20 cellular contexts compared by ENCODE assay signal in the genomic region with DNA sequence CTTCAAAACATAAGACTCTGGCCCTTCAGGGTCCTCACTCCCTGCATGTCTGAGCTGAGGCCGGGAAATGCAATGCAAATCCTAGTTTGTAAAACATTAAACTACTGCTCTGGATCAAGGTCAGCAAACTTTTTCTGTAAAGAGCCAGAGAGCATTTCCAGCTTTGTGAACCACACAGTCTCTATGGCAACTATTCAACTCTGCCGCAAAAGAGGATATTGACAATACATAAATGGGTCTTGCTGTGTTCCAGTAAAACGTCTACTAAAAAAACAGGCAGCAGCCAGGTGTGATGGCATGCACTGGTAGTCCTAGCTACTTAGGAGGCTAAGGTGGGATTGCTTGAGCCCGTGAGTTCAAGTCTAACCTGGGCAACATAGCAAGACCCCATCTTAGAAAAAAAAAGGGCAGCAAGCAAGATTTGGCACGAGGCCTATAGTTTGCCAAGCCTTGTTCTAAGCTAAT. TPM values are rescaled to one million over a fixed set of nuclear protein-coding genes. Genes with fewer than 3 reads are reported as not detected.
DNase-seq lines count a peak whose midpoint lies in the region; ATAC-seq and TF ChIP-seq lines count a peak whose summit lies in the region.
"Had no signal": no experiment of that assay in that cellular context is flagged by ENCODE, and none has a peak within 500 bp of the region (broad histone marks: within the 10 kb centered on the region; RNA-seq: fewer than 3 reads in every experiment).

No MANE protein-coding gene starts in this region.

- H3K4me1 Mint-ChIP-seq in activated naive CD8-positive, alpha-beta T cell (ENCODE audit: low read depth), result peaks cover 70% of the 10 kb centered on the region
- H3K4me1 Mint-ChIP-seq in activated naive CD8-positive, alpha-beta T cell treated with anti-CD3 and anti-CD28 coated beads for 36 hours, result peaks cover 52% of the 10 kb centered on the region

- H3K4me3 Mint-ChIP-seq in activated naive CD8-positive, alpha-beta T cell, result no peak overlapping the region
- no peak overlapping the region for H3K4me3 Mint-ChIP-seq in activated naive CD8-positive, alpha-beta T cell treated with anti-CD3 and anti-CD28 coated beads for 36 hours
- H3K4me3 Mint-ChIP-seq: dendritic cell treated with granulocyte-macrophage colony-stimulating factor and Interleukin-4, amounts not matched to agents 40 ng/mL and 50 ng/mL, for 4 days; memory B cell; naive B cell had no signal

- 24 to 37% methylated on average over 5 of the region's 5 CpGs for WGBS in body of pancreas, 2 donors
- 76 to 82% methylated on average over 5 of the region's 5 CpGs for WGBS in lung, 2 donors

- DNase-seq in activated naive CD8-positive, alpha-beta T cell treated with anti-CD3 and anti-CD28 coated beads for 36 hours, result no peak
- DNase-seq in body of pancreas, result peak; percentile 56 to 86 (median 64)
- peak; percentile 26 for DNase-seq in lung (ENCODE audit: low spot score)
- DNase-seq in MG63, result no peak
- no peak for DNase-seq in NCI-H510A treated with DMSO at 0.1 percent for 48 hours (lab: John Stamatoyannopoulos, UW)
- no peak for DNase-seq in foreskin keratinocyte
- DNase-seq: DMS79 treated with DMSO at 0.1 percent for 48 hours; GOT3; naive B cell; NCI-H1694; NCI-H2227 treated with DMSO at 0.1 percent for 48 hours; NCI-H82; Right ventricle myocardium superior; stimulated activated CD4-positive, alpha-beta T cell treated with anti-CD3 and anti-CD28 coated beads, Interleukin-1b, Interleukin-23, amount 100 ng/mL, for 48 hours; stimulated activated naive CD4-positive, alpha-beta T cell treated with Interleukin-2 at 50 U/mL for 16 hours; tibial artery had no signal

- H3K36me3 Mint-ChIP-seq in activated naive CD8-positive, alpha-beta T cell, result peaks cover 19% of the 10 kb centered on the region
- peaks cover 61% of the 10 kb centered on the region for H3K36me3 Mint-ChIP-seq in activated naive CD8-positive, alpha-beta T cell treated with anti-CD3 and anti-CD28 coated beads for 36 hours

- H3K27ac ChIP-seq in body of pancreas (peak overlapping the region; percentile 52 to 70 (median 63)), lung (ENCODE audit: low read depth in 1 of 2, low read length in 1 of 2) (no peak overlapping the region), foreskin keratinocyte (no peak overlapping the region)
- H3K27ac ChIP-seq: tibial artery had no signal

- H3K27me3 ChIP-seq in body of pancreas, result no peaks in the 10 kb centered on the region
- no peaks in the 10 kb centered on the region for H3K27me3 ChIP-seq in lung (ENCODE audit: control insufficient read depth, insufficient read depth)
- H3K27me3 ChIP-seq in MG63, result no peaks in the 10 kb centered on the region
- H3K27me3 ChIP-seq in foreskin keratinocyte, result no peaks in the 10 kb centered on the region
- H3K27me3 ChIP-seq: tibial artery had no signal

- H3K9me3 Mint-ChIP-seq in activated naive CD8-positive, alpha-beta T cell (ENCODE audit: low read depth), result no peaks in the 10 kb centered on the region
- H3K9me3 Mint-ChIP-seq in activated naive CD8-positive, alpha-beta T cell treated with anti-CD3 and anti-CD28 coated beads for 36 hours, result no peaks in the 10 kb centered on the region
- H3K9me3 Mint-ChIP-seq: dendritic cell treated with granulocyte-macrophage colony-stimulating factor and Interleukin-4, amounts not matched to agents 40 ng/mL and 50 ng/mL, for 4 days; memory B cell; naive B cell had no signal

- intact Hi-C loops in body of pancreas (cut with DNase I), result no loop called here

- TF ChIP-seq POLR2A in body of pancreas (IDR thresholded peaks at IDR 0.05), result no peak

- H3K27me3 Mint-ChIP-seq in activated naive CD8-positive, alpha-beta T cell, result no peaks in the 10 kb centered on the region
- no peaks in the 10 kb centered on the region for H3K27me3 Mint-ChIP-seq in activated naive CD8-positive, alpha-beta T cell treated with anti-CD3 and anti-CD28 coated beads for 36 hours
- H3K27me3 Mint-ChIP-seq: dendritic cell treated with granulocyte-macrophage colony-stimulating factor and Interleukin-4, amounts not matched to agents 40 ng/mL and 50 ng/mL, for 4 days; memory B cell; naive B cell had no signal

- peaks cover 66% of the 10 kb centered on the region for H3K4me1 ChIP-seq in body of pancreas
- peaks cover 3 to 4% of the 10 kb centered on the region in 2 donors for H3K4me1 ChIP-seq in lung (ENCODE audit: control insufficient read depth in 2 of 2, insufficient read depth in 2 of 2, low read length in 2 of 2)
- peaks cover 17% of the 10 kb centered on the region for H3K4me1 ChIP-seq in foreskin keratinocyte

- no peaks in the 10 kb centered on the region for H3K9me3 ChIP-seq in body of pancreas
- peaks cover 0 to 2% of the 10 kb centered on the region in 2 donors for H3K9me3 ChIP-seq in lung (ENCODE audit: control insufficient read depth in 2 of 2, insufficient read depth in 1 of 2, low read length in 1 of 2)
- H3K9me3 ChIP-seq in MG63, result no peaks in the 10 kb centered on the region
- H3K9me3 ChIP-seq: tibial artery had no signal

- H3K4me3 ChIP-seq in body of pancreas, result no peak overlapping the region
- H3K4me3 ChIP-seq in lung, result no peak overlapping the region
- H3K4me3 ChIP-seq in MG63, result no peak overlapping the region
- H3K4me3 ChIP-seq: tibial artery had no signal

- H3K36me3 ChIP-seq in body of pancreas (replicated peaks in 1 of 2; ENCODE audit: insufficient read depth in 1 of 2, low read depth in 2 of 2) (peaks cover 4 to 21% of the 10 kb centered on the region in 2 donors), lung (ENCODE audit: control insufficient read depth in 2 of 2, insufficient read depth in 2 of 2, low read length in 2 of 2) (peaks cover 54 to 58% of the 10 kb centered on the region in 2 donors), MG63 (peaks cover 30% of the 10 kb centered on the region)

- TF ChIP-seq CTCF in body of pancreas (IDR thresholded peaks at IDR 0.05) (peak in 1 of 7 experiments; percentile 10), lung (IDR thresholded peaks at IDR 0.05; ENCODE audit: control extremely low read depth, extremely low read depth) (no peak), foreskin keratinocyte (conservative IDR thresholded peaks at IDR 0.05) (no peak)

- H3K27ac Mint-ChIP-seq in activated naive CD8-positive, alpha-beta T cell, result peak overlapping the region; percentile 25
- no peak overlapping the region for H3K27ac Mint-ChIP-seq in activated naive CD8-positive, alpha-beta T cell treated with anti-CD3 and anti-CD28 coated beads for 36 hours
- H3K27ac Mint-ChIP-seq: dendritic cell treated with granulocyte-macrophage colony-stimulating factor and Interleukin-4, amounts not matched to agents 40 ng/mL and 50 ng/mL, for 4 days; memory B cell had no signal

- peak; percentile 92 for ATAC-seq in body of pancreas
- no peak for ATAC-seq in lung (ENCODE audit: insufficient read depth, low FRiP score)
- no peak for ATAC-seq in GM21381 (IDR thresholded peaks at IDR 0.05; ENCODE audit: unreplicated experiment)
- no peak for ATAC-seq in foreskin keratinocyte

RNA-seq across cellular contexts. Expression of gene DDX24, which starts 22.3 kb away (rescaled TPM):
- 100 to 1,000 TPM; 320 to 332 TPM for total RNA-seq in activated naive CD8-positive, alpha-beta T cell treated with anti-CD3 and anti-CD28 coated beads for 36 hours
- 10 to 100 TPM; 48.0 to 95.6 TPM for total RNA-seq in body of pancreas
- 100 to 1,000 TPM; 116 to 138 TPM for total RNA-seq in lung
- 10 to 100 TPM; 78.4 to 98.9 TPM for polyA plus RNA-seq in lung
- total RNA-seq in MG63 (2014; rRNA removed; shearing (Covaris generic); ENCODE audit: low replicate concordance), result 83.6 and 92.6 TPM in 2 replicates
- total RNA-seq in foreskin keratinocyte, result 157 and 163 TPM in 2 replicates
- 96.2 and 107 TPM in 2 replicates for polyA plus RNA-seq in foreskin keratinocyte

RNA-seq across cellular contexts. Expression of gene IFI27L1, which starts 22.4 kb away (rescaled TPM):
- 10 to 100 TPM; 15.9 to 18.2 TPM for total RNA-seq in activated naive CD8-positive, alpha-beta T cell treated with anti-CD3 and anti-CD28 coated beads for 36 hours
- total RNA-seq in body of pancreas (1 to 10 TPM; 3.4 to 5.6 TPM), lung (10 to 100 TPM; 14.6 to 23.0 TPM), foreskin keratinocyte (23.6 and 25.3 TPM in 2 replicates)
- polyA plus RNA-seq in lung (10 to 100 TPM; 16.7 to 41.5 TPM), foreskin keratinocyte (32.3 and 38.1 TPM in 2 replicates)
- total RNA-seq in MG63 (2014; rRNA removed; shearing (Covaris generic); ENCODE audit: low replicate concordance), result 1.5 and 16.5 TPM in 2 replicates

RNA-seq across cellular contexts. Expression of gene OTUB2, which starts 32.6 kb away (rescaled TPM):
- total RNA-seq in activated naive CD8-positive, alpha-beta T cell treated with anti-CD3 and anti-CD28 coated beads for 36 hours, result under 1 TPM; 0.31 to 0.48 TPM
- total RNA-seq in body of pancreas, result 1 to 10 TPM in 1 of 2 donors, under 1 TPM in 1; 0.33 to 1.8 TPM
- 1 to 10 TPM; 2.1 to 2.2 TPM for total RNA-seq in lung
- polyA plus RNA-seq in lung, result under 1 TPM; 0.31 to 0.98 TPM
- total RNA-seq in MG63 (2014; rRNA removed; shearing (Covaris generic); ENCODE audit: low replicate concordance), result 0.63 and 1.2 TPM in 2 replicates
- total RNA-seq in foreskin keratinocyte, result 3.0 and 3.6 TPM in 2 replicates
- 1.8 and 1.9 TPM in 2 replicates for polyA plus RNA-seq in foreskin keratinocyte

RNA-seq across cellular contexts. Expression of gene IFI27, which starts 51.8 kb away (rescaled TPM):
- 1 to 10 TPM; 1.6 to 2.4 TPM for total RNA-seq in activated naive CD8-positive, alpha-beta T cell treated with anti-CD3 and anti-CD28 coated beads for 36 hours
- total RNA-seq in body of pancreas (10 to 100 TPM in 1 of 2 donors, 1 to 10 TPM in 1; 8.8 to 38.6 TPM), lung (100 to 1,000 TPM in 1 of 2 donors, 10 to 100 TPM in 1; 94.1 to 308 TPM), foreskin keratinocyte (315 and 774 TPM in 2 replicates)
- polyA plus RNA-seq in lung (100 to 1,000 TPM; 447 to 883 TPM), foreskin keratinocyte (486 and 1,280 TPM in 2 replicates)
- 57.0 and 109 TPM in 2 replicates for total RNA-seq in MG63 (2014; rRNA removed; shearing (Covaris generic); ENCODE audit: low replicate concordance)

Comparison
In these comparisons a context has a peak if more than half of its experiments do, and no peak if none do; other contexts are left out.
1. DNase-seq: peak in body of pancreas (4 of 4) and lung (single experiment); none in activated naive CD8-positive, alpha-beta T cell treated with anti-CD3 and anti-CD28 coated beads for 36 hours (single experiment), MG63 (single experiment), NCI-H510A treated with DMSO at 0.1 percent for 48 hours (single experiment) and foreskin keratinocyte (0 of 2).
2. H3K27ac ChIP-seq: peak in body of pancreas (4 of 4); none in lung (0 of 2) and foreskin keratinocyte (single experiment).